ENCODE assay signal across 18 cellular contexts in the genomic region with DNA sequence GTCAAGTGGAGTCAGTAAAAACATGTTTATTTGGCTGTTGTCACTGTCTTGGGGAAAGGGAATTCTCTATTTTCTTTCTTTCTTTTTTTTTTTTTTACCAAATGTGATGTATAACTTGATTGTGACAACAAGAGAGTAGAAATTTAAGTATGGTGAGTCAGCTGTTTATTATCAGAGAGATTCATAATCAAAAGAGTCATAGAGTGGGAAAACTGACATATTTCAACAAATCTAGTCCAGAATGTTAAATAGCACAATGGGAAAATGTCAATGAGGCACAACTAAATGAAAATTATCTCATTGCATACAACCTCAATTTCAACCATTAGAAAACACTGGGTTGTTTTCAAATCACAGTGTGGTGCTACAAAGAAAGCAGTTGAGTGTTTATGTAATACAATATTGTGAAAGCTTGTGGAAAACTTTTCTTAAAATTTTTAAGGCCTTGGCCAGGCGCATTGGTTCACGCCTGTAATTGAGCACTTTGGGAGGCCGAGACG.
"Had no signal": no experiment of that assay in that cellular context is flagged by ENCODE, and none has a peak within 500 bp of the region (broad histone marks: within the 10 kb centered on the region; RNA-seq: fewer than 3 reads in every experiment).

No MANE protein-coding gene starts in this region.

- ATAC-seq: activated CD4-positive, alpha-beta T cell treated with anti-CD3 and anti-CD28 coated beads for 36 hours; foreskin keratinocyte; left lobe of liver; right cardiac atrium; WTC11 had no signal

- H3K36me3 ChIP-seq: colonic mucosa had no signal

- H3K27me3 ChIP-seq: colonic mucosa, foreskin keratinocyte had no signal

- H3K4me3 ChIP-seq: colonic mucosa had no signal

- H3K27ac ChIP-seq: colonic mucosa, foreskin keratinocyte had no signal

- H3K9me3 ChIP-seq: colonic mucosa had no signal

- DNase-seq: activated CD4-positive, alpha-beta T cell treated with anti-CD3 and anti-CD28 coated beads for 36 hours; activated CD4-positive, alpha-beta T cell treated with anti-CD3 and anti-CD28 coated beads, Interleukin-2, amount 50 U/mL, for 48 hours; activated gamma-delta T cell treated with Interleukin-2 at 50 U/mL for 16 hours; amygdala; central memory CD4-positive, alpha-beta T cell; colonic mucosa; foreskin keratinocyte; hypothalamus; mammary epithelial cell; occipital lobe; right cardiac atrium; small intestine; stimulated activated CD4-positive, alpha-beta T cell treated with anti-CD3 and anti-CD28 coated beads, Interleukin-15, amount 100 ng/mL, for 24 hours; stimulated activated CD4-positive, alpha-beta T cell treated with anti-CD3 and anti-CD28 coated beads, Interleukin-2, amount 100 ng/mL, for 48 hours; SW 1271; trophoblast cell had no signal

- H3K4me1 ChIP-seq: colonic mucosa, foreskin keratinocyte had no signal
